Comparison of ENCODE assay signal across 38 cellular contexts in genomic region chr21:30497065-30497464, GRCh38. TPM values are rescaled to one million over a fixed set of nuclear protein-coding genes. Genes with fewer than 3 reads are reported as not detected.
"Had no signal": no experiment of that assay in that cellular context is flagged by ENCODE, and none has a peak within 500 bp of the region (broad histone marks: within the 10 kb centered on the region; RNA-seq: fewer than 3 reads in every experiment).

Gene KRTAP19-4, minus strand, starts transcription at chr21:30497165. Its CDS starts 55 bp downstream, at chr21:30497110.

- H3K36me3 ChIP-seq: MG63 had no signal

- H3K27me3 ChIP-seq: MG63 had no signal

- H3K4me3 ChIP-seq: MG63 had no signal

- H3K9me3 ChIP-seq: MG63 had no signal

- DNase-seq: Karpas-422, Kasumi-1, MG63, MM.1S, MV-4-11, NCI-H1048, NCI-H1092, NCI-H1092 treated with DMSO at 0.1 percent for 48 hours, NCI-H1105, NCI-H1105 treated with DMSO at 0.1 percent for 48 hours, NCI-H1417, NCI-H1417 treated with DMSO at 0.1 percent for 48 hours, NCI-H1436, NCI-H1436 treated with DMSO at 0.1 percent for 48 hours, NCI-H146, NCI-H1694, NCI-H1694 treated with DMSO at 0.1 percent for 48 hours, NCI-H187, NCI-H187 treated with DMSO at 0.1 percent for 48 hours, NCI-H1930, NCI-H2029, NCI-H2029 treated with DMSO at 0.1 percent for 48 hours, NCI-H2081, NCI-H2081 treated with DMSO at 0.1 percent for 48 hours, NCI-H2107, NCI-H2171, NCI-H2171 treated with DMSO at 0.1 percent for 48 hours, NCI-H2227 treated with DMSO at 0.1 percent for 48 hours, NCI-H226, NCI-H345, NCI-H446, NCI-H446 treated with DMSO at 0.1 percent for 48 hours, NCI-H510A had no signal

- H3K27ac ChIP-seq: KMS-11 had no signal

RNA-seq across cellular contexts. Expression of gene KRTAP19-4, which starts in this region (rescaled TPM):
- total RNA-seq: LHCN-M2, M059J, MCF 10A, NCI-H460 had no signal
